ENCODE assay signal across 13 cellular contexts in genomic region chr19:5642204-5642603, GRCh38. TPM values are rescaled to one million over a fixed set of nuclear protein-coding genes. Genes with fewer than 3 reads are reported as not detected.
DNase-seq lines count a peak whose midpoint lies in the region; ATAC-seq, FAIRE-seq and TF ChIP-seq lines count a peak whose summit lies in the region.
"Had no signal": no experiment of that assay in that cellular context is flagged by ENCODE, and none has a peak within 500 bp of the region (broad histone marks: within the 10 kb centered on the region; RNA-seq: fewer than 3 reads in every experiment).

No MANE protein-coding gene starts in this region.

- no peak for FAIRE-seq in small intestine (lab: Jason Lieb, UNC)

- DNase-seq in activated naive CD8-positive, alpha-beta T cell treated with anti-CD3 and anti-CD28 coated beads, Interleukin-2, amount 50 U/mL, for 24 hours = no peak
- DNase-seq in choroid plexus epithelial cell (ENCODE audit: low read depth) = peak; percentile 46
- DNase-seq in small intestine = peak; percentile 18
- no peak for DNase-seq in ureter (ENCODE audit: low spot score)
- no peak for DNase-seq in T-helper 1 cell
- DNase-seq: Caco-2, H9, NCI-H1048, NCI-H2107 had no signal

- no peak for ATAC-seq in activated naive CD8-positive, alpha-beta T cell treated with anti-CD3 and anti-CD28 coated beads, Interleukin-2, amount 50 U/mL, for 24 hours
- no peak for ATAC-seq in HG03439 (IDR thresholded peaks at IDR 0.05; ENCODE audit: unreplicated experiment)

- peaks cover 46% of the 10 kb centered on the region for H3K4me1 Mint-ChIP-seq in activated naive CD8-positive, alpha-beta T cell (ENCODE audit: low read depth)
- H3K4me1 Mint-ChIP-seq in activated naive CD8-positive, alpha-beta T cell treated with anti-CD3 and anti-CD28 coated beads, Interleukin-2, amount 50 U/mL, for 24 hours = peaks cover 22% of the 10 kb centered on the region

- TF ChIP-seq RAD21 in liver (IDR thresholded peaks at IDR 0.05) = no peak

- H3K27me3 Mint-ChIP-seq in activated naive CD8-positive, alpha-beta T cell = no peaks in the 10 kb centered on the region
- H3K27me3 Mint-ChIP-seq in activated naive CD8-positive, alpha-beta T cell treated with anti-CD3 and anti-CD28 coated beads, Interleukin-2, amount 50 U/mL, for 24 hours = no peaks in the 10 kb centered on the region

- H3K27ac ChIP-seq in liver (ENCODE audit: low read depth in 1 of 2, low read length in 2 of 2) = peak overlapping the region; percentile 29 to 59
- H3K27ac ChIP-seq in small intestine (ENCODE audit: low read depth in 1 of 2, low read length in 1 of 2) = no peak overlapping the region

- H3K27me3 ChIP-seq in liver (ENCODE audit: control insufficient read depth in 4 of 4, insufficient read depth in 4 of 4, low read length in 3 of 4) = no peaks in the 10 kb centered on the region
- H3K27me3 ChIP-seq in small intestine (ENCODE audit: control insufficient read depth in 2 of 2, insufficient read depth in 2 of 2, low read length in 2 of 2) = no peaks in the 10 kb centered on the region

- H3K27ac Mint-ChIP-seq in activated naive CD8-positive, alpha-beta T cell = peak overlapping the region; percentile 64
- H3K27ac Mint-ChIP-seq in activated naive CD8-positive, alpha-beta T cell treated with anti-CD3 and anti-CD28 coated beads, Interleukin-2, amount 50 U/mL, for 24 hours = no peak overlapping the region

- H3K4me1 ChIP-seq in liver (ENCODE audit: control insufficient read depth in 4 of 4, insufficient read depth in 4 of 4, low read length in 3 of 4) (peaks cover 7 to 38% (median 29%) of the 10 kb centered on the region in 4 donors), small intestine (ENCODE audit: control insufficient read depth in 2 of 2, insufficient read depth in 1 of 2, low read depth in 1 of 2, low read length in 1 of 2) (no peaks in the 10 kb centered on the region)
- H3K4me1 ChIP-seq: Caco-2 had no signal

- 65% methylated on average over 2 of the region's 2 CpGs for WGBS in liver
- WGBS in small intestine, 3 donors = 77 to 88% (median 81%) methylated on average over 2 of the region's 2 CpGs

- peaks cover 5 to 34% (median 26%) of the 10 kb centered on the region in 4 donors for H3K36me3 ChIP-seq in liver (ENCODE audit: control insufficient read depth in 4 of 4, insufficient read depth in 3 of 4, low read depth in 1 of 4, low read length in 3 of 4)
- peaks cover 15 to 23% of the 10 kb centered on the region in 2 donors for H3K36me3 ChIP-seq in small intestine (ENCODE audit: control insufficient read depth in 2 of 2, insufficient read depth in 2 of 2, low read length in 2 of 2)

- H3K4me3 Mint-ChIP-seq in activated naive CD8-positive, alpha-beta T cell = no peak overlapping the region
- H3K4me3 Mint-ChIP-seq in activated naive CD8-positive, alpha-beta T cell treated with anti-CD3 and anti-CD28 coated beads, Interleukin-2, amount 50 U/mL, for 24 hours = no peak overlapping the region
- H3K4me3 Mint-ChIP-seq: CD14-positive monocyte, H9 had no signal

- no peaks in the 10 kb centered on the region for H3K9me3 Mint-ChIP-seq in activated naive CD8-positive, alpha-beta T cell (ENCODE audit: low read depth)
- no peaks in the 10 kb centered on the region for H3K9me3 Mint-ChIP-seq in activated naive CD8-positive, alpha-beta T cell treated with anti-CD3 and anti-CD28 coated beads, Interleukin-2, amount 50 U/mL, for 24 hours
- H3K9me3 Mint-ChIP-seq: CD14-positive monocyte, H9 had no signal

- H3K9ac ChIP-seq in liver (ENCODE audit: low read depth in 1 of 2, low read length in 2 of 2) = no peak overlapping the region

- H3K4me3 ChIP-seq in choroid plexus epithelial cell (ENCODE audit: low read depth, low read length) = no peak overlapping the region
- H3K4me3 ChIP-seq in liver (ENCODE audit: low read depth in 1 of 3, low read length in 3 of 3) = no peak overlapping the region
- no peak overlapping the region for H3K4me3 ChIP-seq in small intestine (ENCODE audit: low read depth in 1 of 2, low read length in 2 of 2)

- no peak for TF ChIP-seq CTCF in choroid plexus epithelial cell (conservative IDR thresholded peaks at IDR 0.05; ENCODE audit: low read depth, low read length)
- TF ChIP-seq CTCF in liver (IDR thresholded peaks at IDR 0.05; ENCODE audit: low read depth, low read length, missing input control) = no peak

- H3K36me3 Mint-ChIP-seq in activated naive CD8-positive, alpha-beta T cell = peaks cover 6% of the 10 kb centered on the region
- H3K36me3 Mint-ChIP-seq in activated naive CD8-positive, alpha-beta T cell treated with anti-CD3 and anti-CD28 coated beads, Interleukin-2, amount 50 U/mL, for 24 hours (ENCODE audit: low read depth) = peaks cover 64% of the 10 kb centered on the region

- H3K9me3 ChIP-seq in liver (ENCODE audit: control insufficient read depth in 4 of 4, low read length in 3 of 4) = no peaks in the 10 kb centered on the region
- H3K9me3 ChIP-seq in small intestine (ENCODE audit: control insufficient read depth, low read depth) = no peaks in the 10 kb centered on the region
- H3K9me3 ChIP-seq: Caco-2 had no signal

TF ChIP-seq in liver, 16 proteins besides CTCF, POLR2A, EP300 and RAD21 (continues in another document):
- no peak for TF ChIP-seq TAF1 (conservative IDR thresholded peaks at IDR 0.05)
- no peak for TF ChIP-seq EGR1 (IDR thresholded peaks at IDR 0.05; ENCODE audit: low read depth in 2 of 2)
- TF ChIP-seq HNF4A (conservative IDR thresholded peaks at IDR 0.05) = peak; percentile 78 to 81
- TF ChIP-seq JUND (IDR thresholded peaks at IDR 0.05) = peak in 1 of 2 donors; percentile 33
- TF ChIP-seq REST (IDR thresholded peaks at IDR 0.05) = no peak
- peak; percentile 61 to 68 for TF ChIP-seq RXRA (IDR thresholded peaks at IDR 0.05)
- no peak for TF ChIP-seq FOXA2 (IDR thresholded peaks at IDR 0.05)
- no peak for TF ChIP-seq GABPA (IDR thresholded peaks at IDR 0.05 in 1 of 2, conservative IDR thresholded peaks at IDR 0.05 in 1 of 2)
- TF ChIP-seq ZBTB33 (IDR thresholded peaks at IDR 0.05) = no peak
- no peak for TF ChIP-seq FOXA1 (IDR thresholded peaks at IDR 0.05)
- TF ChIP-seq, protein P1, sequence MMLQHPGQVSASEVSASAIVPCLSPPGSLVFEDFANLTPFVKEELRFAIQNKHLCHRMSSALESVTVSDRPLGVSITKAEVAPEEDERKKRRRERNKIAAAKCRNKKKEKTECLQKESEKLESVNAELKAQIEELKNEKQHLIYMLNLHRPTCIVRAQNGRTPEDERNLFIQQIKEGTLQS (IDR thresholded peaks at IDR 0.05) = no peak
- TF ChIP-seq YY1 (IDR thresholded peaks at IDR 0.05) = no peak
- TF ChIP-seq SP1 (IDR thresholded peaks at IDR 0.05) = no peak

RNA-seq across cellular contexts. Expression of gene SAFB, which starts 19.3 kb away (rescaled TPM):
- total RNA-seq in liver (10 to 100 TPM; 52.1 to 65.0 TPM), ureter (90.0 TPM)
- polyA plus RNA-seq in liver (10 to 100 TPM; 16.5 to 24.8 TPM), small intestine (10 to 100 TPM; 44.0 to 63.5 (median 47.3) TPM)

RNA-seq across cellular contexts. Expression of gene SAFB2, which starts 19.6 kb away (rescaled TPM):
- total RNA-seq in liver = 10 to 100 TPM; 25.8 to 57.8 TPM
- polyA plus RNA-seq in liver = 10 to 100 TPM; 18.7 to 31.2 TPM
- polyA plus RNA-seq in small intestine = 10 to 100 TPM; 38.8 to 83.2 (median 78.4) TPM
- total RNA-seq in ureter = 105 TPM

RNA-seq across cellular contexts. Expression of gene MICOS13, which starts 38.1 kb away (rescaled TPM):
- total RNA-seq in liver (10 to 100 TPM; 11.5 to 19.0 TPM), ureter (68.4 TPM)
- polyA plus RNA-seq in liver (10 to 100 TPM; 42.7 to 84.0 TPM), small intestine (100 to 1,000 TPM in 2 of 3 donors, 10 to 100 TPM in 1; 99.5 to 134 (median 117) TPM)

RNA-seq across cellular contexts. Expression of gene HSD11B1L, which starts 38.6 kb away (rescaled TPM):
- total RNA-seq in liver (1 to 10 TPM; 1.3 to 1.4 TPM), ureter (2.8 TPM)
- polyA plus RNA-seq in liver (1 to 10 TPM; 2.4 to 2.5 TPM), small intestine (1 to 10 TPM; 4.5 to 6.0 (median 4.6) TPM)

RNA-seq across cellular contexts. Expression of gene RPL36, which starts 47.9 kb away (rescaled TPM):
- total RNA-seq in liver (100 to 1,000 TPM in 1 of 2 donors, 10 to 100 TPM in 1; 47.2 to 251 TPM), ureter (962 TPM)
- polyA plus RNA-seq in liver (100 to 1,000 TPM; 390 to 556 TPM), small intestine (1,000 to 10,000 TPM in 2 of 3 donors, 100 to 1,000 TPM in 1; 945 to 1,946 (median 1,463) TPM)

Comparison
In these comparisons a context has a peak if more than half of its experiments do, and no peak if none do; other contexts are left out.
1. DNase-seq: peak in choroid plexus epithelial cell (single experiment) and small intestine (single experiment); none in activated naive CD8-positive, alpha-beta T cell treated with anti-CD3 and anti-CD28 coated beads, Interleukin-2, amount 50 U/mL, for 24 hours (single experiment), ureter (single experiment) and T-helper 1 cell (0 of 5).
2. H3K27ac ChIP-seq: peak in liver (2 of 2); none in small intestine (0 of 2).